Comparison of ENCODE assay signal across 8 cellular contexts in the genomic region with DNA sequence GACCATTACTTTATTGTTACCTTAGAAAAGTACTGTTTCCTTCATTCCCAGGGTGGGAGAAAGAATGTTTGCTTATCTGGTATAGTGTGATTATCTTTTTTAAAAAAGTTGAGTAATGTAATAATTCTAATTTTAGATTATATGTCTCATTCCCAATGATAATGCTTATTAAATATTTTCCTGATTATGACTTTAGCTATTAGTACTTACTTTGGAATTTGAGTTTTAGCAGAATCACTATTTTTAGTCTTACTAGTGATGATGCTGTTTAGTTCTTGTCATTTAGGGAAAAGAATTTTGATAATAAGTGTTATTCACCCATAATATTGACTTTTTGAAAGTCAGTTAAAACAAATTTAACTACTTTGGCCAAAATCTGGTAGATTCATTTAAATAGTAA.
"Had no signal": no experiment of that assay in that cellular context is flagged by ENCODE, and none has a peak within 500 bp of the region (broad histone marks: within the 10 kb centered on the region; RNA-seq: fewer than 3 reads in every experiment).

No MANE protein-coding gene starts in this region.

- H3K27me3 ChIP-seq: gastroesophageal sphincter had no signal

- H3K36me3 ChIP-seq: gastroesophageal sphincter had no signal

- H3K4me3 ChIP-seq: gastroesophageal sphincter, lung had no signal

- ATAC-seq: gastroesophageal sphincter; naive thymus-derived CD4-positive, alpha-beta T cell; T-helper 17 cell had no signal

- DNase-seq: activated CD4-positive, alpha-beta T cell treated with anti-CD3 and anti-CD28 coated beads, Interleukin-2, amount 50 U/mL, for 1 hour; activated CD4-positive, CD25-positive, alpha-beta regulatory T cell; activated naive CD4-positive, alpha-beta T cell treated with anti-CD3 and anti-CD28 coated beads, Interleukin-2, amount 50 U/mL, for 16 hours; naive thymus-derived CD4-positive, alpha-beta T cell; stimulated activated CD4-positive, alpha-beta T cell treated with anti-CD3 and anti-CD28 coated beads, Interleukin-4, amount 100 ng/mL, for 24 hours; T-helper 17 cell had no signal
